ENCODE assay signal across 8 cellular contexts in genomic region chr17:30831257-30831656, GRCh38. TPM values are rescaled to one million over a fixed set of nuclear protein-coding genes. Genes with fewer than 3 reads are reported as not detected.
DNase-seq lines count a peak whose midpoint lies in the region; ATAC-seq and TF ChIP-seq lines count a peak whose summit lies in the region.

No MANE protein-coding gene starts in this region.

- ATAC-seq in stimulated activated memory B cell treated with anti-CD40 and anti-IgM and Interleukin-4, amounts not matched to agents 10 μg/mL and 1 μg/mL and 100 μg/mL, for 72 hours = peak; percentile 67

- H3K4me3 ChIP-seq in Caco-2 (ENCODE audit: low read depth, low read length) (peak overlapping the region; percentile 78), HUES48 (ENCODE audit: low read depth, low read length) (peak overlapping the region; percentile 94), iPS-18a (ENCODE audit: low read length) (peak overlapping the region; percentile 98)

- H3K9me3 ChIP-seq in Caco-2 = no peaks in the 10 kb centered on the region
- H3K9me3 ChIP-seq in HUES48 (ENCODE audit: control insufficient read depth, insufficient read depth, low read length) = no peaks in the 10 kb centered on the region
- H3K9me3 ChIP-seq in iPS-18a (ENCODE audit: control insufficient read depth, low read depth, low read length) = no peaks in the 10 kb centered on the region

- H3K4me3 Mint-ChIP-seq in Caco-2 (ENCODE audit: unreplicated experiment) = peak overlapping the region; percentile 99
- H3K4me3 Mint-ChIP-seq in activated naive CD8-positive, alpha-beta T cell = peak overlapping the region; percentile 97
- peak overlapping the region; percentile 99 for H3K4me3 Mint-ChIP-seq in stimulated activated memory B cell treated with anti-CD40 and anti-IgM and Interleukin-4, amounts not matched to agents 10 μg/mL and 1 μg/mL and 100 μg/mL, for 72 hours

- TF ChIP-seq CTCF in Caco-2 (IDR thresholded peaks at IDR 0.05; ENCODE audit: insufficient read depth in 1 of 2, low read depth in 1 of 2, low read length in 1 of 2, severe bottlenecking in 1 of 2, unreplicated experiment in 1 of 2) = no peak

- H3K27me3 ChIP-seq in Caco-2 (replicated peaks; ENCODE audit: control insufficient read depth, insufficient read depth, low read length) (no peaks in the 10 kb centered on the region), HUES48 (ENCODE audit: control insufficient read depth, insufficient read depth, low read length) (no peaks in the 10 kb centered on the region), iPS-18a (ENCODE audit: control insufficient read depth, insufficient read depth, low read length) (no peaks in the 10 kb centered on the region)

- DNase-seq in Caco-2 = peak in 1 of 2 experiments; percentile 24
- DNase-seq in occipital lobe (lab: John Stamatoyannopoulos, UW) = no peak
- DNase-seq in AML-193 (lab: John Stamatoyannopoulos, UW) = no peak
- DNase-seq in retina = no peak

- CTCF ChIA-PET in Caco-2 (lab: Charles Lee) = interaction anchor here (0.6 kb wide), 1 partner anchor 74 kb away, joined by 3 read pairs; no protein-coding TSS in a partner anchor

- H3K27ac Mint-ChIP-seq in Caco-2 (ENCODE audit: unreplicated experiment) = peak overlapping the region; percentile 100
- H3K27ac Mint-ChIP-seq in activated naive CD8-positive, alpha-beta T cell = peak overlapping the region; percentile 96
- peak overlapping the region; percentile 97 for H3K27ac Mint-ChIP-seq in stimulated activated memory B cell treated with anti-CD40 and anti-IgM and Interleukin-4, amounts not matched to agents 10 μg/mL and 1 μg/mL and 100 μg/mL, for 72 hours

- H3K4me1 ChIP-seq in Caco-2 (no peaks in the 10 kb centered on the region; the same call in 1 of the 2 replicates), HUES48 (ENCODE audit: control insufficient read depth, insufficient read depth, low read length) (peaks cover 16% of the 10 kb centered on the region), iPS-18a (ENCODE audit: control insufficient read depth, low read depth, low read length) (peaks cover 12% of the 10 kb centered on the region)

- peaks cover 7% of the 10 kb centered on the region for H3K4me1 Mint-ChIP-seq in Caco-2 (ENCODE audit: low read depth, unreplicated experiment)
- peaks cover 25% of the 10 kb centered on the region for H3K4me1 Mint-ChIP-seq in activated naive CD8-positive, alpha-beta T cell (ENCODE audit: low read depth)
- H3K4me1 Mint-ChIP-seq in stimulated activated memory B cell treated with anti-CD40 and anti-IgM and Interleukin-4, amounts not matched to agents 10 μg/mL and 1 μg/mL and 100 μg/mL, for 72 hours = peaks cover 24% of the 10 kb centered on the region

- TSS peak; percentile 97 for BruUV-seq in Caco-2 (replicated peaks; lab: Mats Ljungman, UMichigan)

- no peaks in the 10 kb centered on the region for H3K9me3 Mint-ChIP-seq in Caco-2 (ENCODE audit: unreplicated experiment)
- no peaks in the 10 kb centered on the region for H3K9me3 Mint-ChIP-seq in activated naive CD8-positive, alpha-beta T cell (ENCODE audit: low read depth)
- H3K9me3 Mint-ChIP-seq in stimulated activated memory B cell treated with anti-CD40 and anti-IgM and Interleukin-4, amounts not matched to agents 10 μg/mL and 1 μg/mL and 100 μg/mL, for 72 hours = no peaks in the 10 kb centered on the region

- peaks cover 40% of the 10 kb centered on the region for H3K36me3 Mint-ChIP-seq in Caco-2 (ENCODE audit: insufficient read depth, unreplicated experiment)
- H3K36me3 Mint-ChIP-seq in activated naive CD8-positive, alpha-beta T cell = peaks cover 6% of the 10 kb centered on the region
- H3K36me3 Mint-ChIP-seq in stimulated activated memory B cell treated with anti-CD40 and anti-IgM and Interleukin-4, amounts not matched to agents 10 μg/mL and 1 μg/mL and 100 μg/mL, for 72 hours = no peaks in the 10 kb centered on the region

- H3K27ac ChIP-seq in HUES48 (ENCODE audit: low read depth, low read length) (peak overlapping the region; percentile 97), iPS-18a (ENCODE audit: low read length) (peak overlapping the region; percentile 32)

- intact Hi-C loops in Caco-2 (cut with micrococcal nuclease; ENCODE audit: unreplicated experiment) = loop anchor here (5.0 kb wide), 1 partner anchor 99 kb away; no protein-coding TSS in a partner anchor

- peak overlapping the region; percentile 96 for H3K9ac ChIP-seq in HUES48 (ENCODE audit: low read depth, low read length)
- peak overlapping the region; percentile 96 for H3K9ac ChIP-seq in iPS-18a (ENCODE audit: low read length)

- POLR2A ChIA-PET in Caco-2 (lab: Charles Lee) = no interaction called here

- H3K36me3 ChIP-seq in Caco-2 (ENCODE audit: control insufficient read depth, insufficient read depth, low read length) = no peaks in the 10 kb centered on the region; the same call in 1 of the 2 replicates
- H3K36me3 ChIP-seq in HUES48 (ENCODE audit: control insufficient read depth, insufficient read depth, low read length) = peaks cover 17% of the 10 kb centered on the region
- H3K36me3 ChIP-seq in iPS-18a (ENCODE audit: control insufficient read depth, low read depth, low read length) = peaks cover 14% of the 10 kb centered on the region

- H3K27me3 Mint-ChIP-seq in Caco-2 (ENCODE audit: insufficient read depth, unreplicated experiment) = no peaks in the 10 kb centered on the region
- H3K27me3 Mint-ChIP-seq in activated naive CD8-positive, alpha-beta T cell = no peaks in the 10 kb centered on the region
- H3K27me3 Mint-ChIP-seq in stimulated activated memory B cell treated with anti-CD40 and anti-IgM and Interleukin-4, amounts not matched to agents 10 μg/mL and 1 μg/mL and 100 μg/mL, for 72 hours = no peaks in the 10 kb centered on the region

RNA-seq across cellular contexts. Expression of gene ATAD5, which starts 0.5 kb away (rescaled TPM):
- total RNA-seq in Caco-2 (2022) (20.2 and 21.8 TPM in 2 replicates), occipital lobe (7.2 TPM)

RNA-seq across cellular contexts. Expression of gene CRLF3, which starts 6.8 kb away (rescaled TPM):
- total RNA-seq in Caco-2 (2022) (16.3 and 17.6 TPM in 2 replicates), occipital lobe (18.1 TPM)
